ENCODE assay signal across 28 cellular contexts in genomic region chr10:57300718-57301117, GRCh38.
"Had no signal": no experiment of that assay in that cellular context is flagged by ENCODE, and none has a peak within 500 bp of the region (broad histone marks: within the 10 kb centered on the region; RNA-seq: fewer than 3 reads in every experiment).

No MANE protein-coding gene starts in this region.

- H3K27ac ChIP-seq: esophagus muscularis mucosa, foreskin keratinocyte, gastroesophageal sphincter had no signal

- H3K27ac Mint-ChIP-seq: activated CD4-positive, alpha-beta memory T cell treated with anti-CD3 and anti-CD28 coated beads for 36 hours; activated CD4-positive, alpha-beta T cell treated with anti-CD3 and anti-CD28 coated beads for 36 hours; activated CD4-positive, alpha-beta T cell treated with anti-CD3 and anti-CD28 coated beads, Interleukin-2, amount 10 ng/mL, durations not matched to agents 24 days and 14 days; activated naive CD8-positive, alpha-beta T cell; activated T-helper 17 cell treated with anti-CD3 and anti-CD28 coated beads, Interleukin-2, amount 50 U/mL, for 72 hours; effector memory CD8-positive, alpha-beta T cell; T-helper 17 cell; T-helper 2 cell treated with Interferon-gamma antibody and Interleukin-4, amounts not matched to agents 5 μg/mL and 100 μg/mL, for 36 hours had no signal

- H3K4me1 Mint-ChIP-seq: activated CD4-positive, alpha-beta T cell treated with anti-CD3 and anti-CD28 coated beads for 36 hours; activated CD4-positive, alpha-beta T cell treated with anti-CD3 and anti-CD28 coated beads, Interleukin-2, amount 10 ng/mL, durations not matched to agents 24 days and 14 days; activated T-helper 17 cell treated with anti-CD3 and anti-CD28 coated beads, Interleukin-2, amount 50 U/mL, for 72 hours; T-helper 17 cell had no signal

- DNase-seq: activated CD4-positive, alpha-beta memory T cell treated with anti-CD3 and anti-CD28 coated beads for 36 hours; activated CD4-positive, alpha-beta T cell treated with anti-CD3 and anti-CD28 coated beads for 36 hours; activated CD4-positive, alpha-beta T cell treated with anti-CD3 and anti-CD28 coated beads, Interleukin-2, amount 10 ng/mL, durations not matched to agents 24 days and 14 days; activated CD4-positive, CD25-positive, alpha-beta regulatory T cell; activated CD4-positive, CD25-positive, alpha-beta regulatory T cell treated with anti-CD3 and anti-CD28 coated beads, Interleukin-2, amount 50 U/mL, for 72 hours; activated effector memory CD4-positive, alpha-beta T cell treated with Interleukin-2 at 50 U/mL for 16 hours; activated gamma-delta T cell treated with Interleukin-2 at 50 U/mL for 16 hours; activated naive CD4-positive, alpha-beta T cell treated with anti-CD3 and anti-CD28 coated beads, Interleukin-2, amount 50 U/mL, for 16 hours; activated naive CD4-positive, alpha-beta T cell treated with Interleukin-2 at 50 U/mL for 16 hours; activated T-cell treated with anti-CD3 and anti-CD28 coated beads, Interleukin-2, amount 50 U/mL, for 4 hours; amniotic stem cell; anterior cingulate cortex; caudate nucleus; cortex of kidney; dermis blood vessel endothelial cell; effector CD4-positive, alpha-beta T cell; effector memory CD8-positive, alpha-beta T cell; erythroblast; foreskin keratinocyte; T-helper 1 cell; T-helper 17 cell had no signal

- H3K4me3 ChIP-seq: esophagus muscularis mucosa, gastroesophageal sphincter had no signal

- ATAC-seq: activated CD4-positive, alpha-beta T cell treated with anti-CD3 and anti-CD28 coated beads for 36 hours; activated T-cell treated with anti-CD3 and anti-CD28 coated beads, Interleukin-2, amount 50 U/mL, for 4 hours; activated T-helper 17 cell treated with anti-CD3 and anti-CD28 coated beads, Interleukin-2, amount 50 U/mL, for 72 hours; effector memory CD8-positive, alpha-beta T cell; foreskin keratinocyte; gastroesophageal sphincter; T-helper 17 cell had no signal

- H3K9me3 ChIP-seq: esophagus muscularis mucosa, gastroesophageal sphincter had no signal

- H3K36me3 ChIP-seq: esophagus muscularis mucosa, gastroesophageal sphincter had no signal

- H3K4me3 Mint-ChIP-seq: activated CD4-positive, alpha-beta memory T cell treated with anti-CD3 and anti-CD28 coated beads for 36 hours; activated CD4-positive, alpha-beta T cell treated with anti-CD3 and anti-CD28 coated beads for 36 hours; activated CD4-positive, alpha-beta T cell treated with anti-CD3 and anti-CD28 coated beads, Interleukin-2, amount 10 ng/mL, durations not matched to agents 24 days and 14 days; activated naive CD8-positive, alpha-beta T cell; activated T-cell treated with anti-CD3 and anti-CD28 coated beads, Interleukin-2, amount 50 U/mL, for 4 hours; activated T-helper 17 cell treated with anti-CD3 and anti-CD28 coated beads, Interleukin-2, amount 50 U/mL, for 72 hours; effector memory CD8-positive, alpha-beta T cell; T-helper 17 cell; T-helper 2 cell treated with Interferon-gamma antibody and Interleukin-4, amounts not matched to agents 5 μg/mL and 100 μg/mL, for 36 hours had no signal

- H3K9me3 Mint-ChIP-seq: activated CD4-positive, alpha-beta T cell treated with anti-CD3 and anti-CD28 coated beads, Interleukin-2, amount 10 ng/mL, durations not matched to agents 24 days and 14 days; activated T-helper 17 cell treated with anti-CD3 and anti-CD28 coated beads, Interleukin-2, amount 50 U/mL, for 72 hours; T-helper 2 cell treated with Interferon-gamma antibody and Interleukin-4, amounts not matched to agents 5 μg/mL and 100 μg/mL, for 36 hours had no signal

- H3K36me3 Mint-ChIP-seq: activated CD4-positive, alpha-beta memory T cell treated with anti-CD3 and anti-CD28 coated beads for 36 hours; activated naive CD8-positive, alpha-beta T cell had no signal

- FAIRE-seq: astrocyte, colon had no signal

- H3K27me3 Mint-ChIP-seq: activated CD4-positive, alpha-beta memory T cell treated with anti-CD3 and anti-CD28 coated beads for 36 hours; activated CD4-positive, alpha-beta T cell treated with anti-CD3 and anti-CD28 coated beads for 36 hours; activated CD4-positive, alpha-beta T cell treated with anti-CD3 and anti-CD28 coated beads, Interleukin-2, amount 10 ng/mL, durations not matched to agents 24 days and 14 days; activated naive CD8-positive, alpha-beta T cell; activated T-helper 17 cell treated with anti-CD3 and anti-CD28 coated beads, Interleukin-2, amount 50 U/mL, for 72 hours; effector memory CD8-positive, alpha-beta T cell; T-helper 17 cell had no signal

- H3K27me3 ChIP-seq: esophagus muscularis mucosa, foreskin keratinocyte, gastroesophageal sphincter had no signal

- H3K4me1 ChIP-seq: esophagus muscularis mucosa, foreskin keratinocyte, gastroesophageal sphincter had no signal
